8 cellular contexts compared by ENCODE assay signal in genomic region chr7:2519119-2519930, GRCh38. TPM values are rescaled to one million over a fixed set of nuclear protein-coding genes. Genes with fewer than 3 reads are reported as not detected.
DNase-seq lines count a peak whose midpoint lies in the region; TF ChIP-seq lines count a peak whose summit lies in the region.

A gene with protein sequence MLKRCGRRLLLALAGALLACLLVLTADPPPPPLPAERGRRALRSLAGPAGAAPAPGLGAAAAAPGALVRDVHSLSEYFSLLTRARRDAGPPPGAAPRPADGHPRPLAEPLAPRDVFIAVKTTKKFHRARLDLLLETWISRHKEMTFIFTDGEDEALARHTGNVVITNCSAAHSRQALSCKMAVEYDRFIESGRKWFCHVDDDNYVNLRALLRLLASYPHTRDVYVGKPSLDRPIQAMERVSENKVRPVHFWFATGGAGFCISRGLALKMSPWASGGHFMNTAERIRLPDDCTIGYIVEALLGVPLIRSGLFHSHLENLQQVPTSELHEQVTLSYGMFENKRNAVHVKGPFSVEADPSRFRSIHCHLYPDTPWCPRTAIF (plus strand): TSS chr7:2519774. CDS start chr7:2519862, 88 bp downstream.

- H3K27me3 ChIP-seq in GM23248 (replicated peaks; ENCODE audit: insufficient read depth) (no peaks in the 10 kb centered on the region), neural progenitor cell (peaks cover 10% of the 10 kb centered on the region)

- H3K9me2 ChIP-seq in GM23248 (ENCODE audit: insufficient read depth) = no peaks in the 10 kb centered on the region

- H3F3A ChIP-seq in GM23248 (ENCODE audit: insufficient read depth) (no peaks in the 10 kb centered on the region), neural progenitor cell (ENCODE audit: low read depth) (peaks cover 51% of the 10 kb centered on the region)

- no peaks in the 10 kb centered on the region for H3K9me3 ChIP-seq in GM23248 (ENCODE audit: low read depth)
- H3K9me3 ChIP-seq in neural progenitor cell (ENCODE audit: low read depth) = no peaks in the 10 kb centered on the region

- H3K9me3 Mint-ChIP-seq in neural progenitor cell = no peaks in the 10 kb centered on the region

- TF ChIP-seq CTCF in foreskin fibroblast (IDR thresholded peaks at IDR 0.05; ENCODE audit: low read depth, low read length) (no peak), neural progenitor cell (IDR thresholded peaks at IDR 0.05) (no peak)

- H3K9ac ChIP-seq in GM23248 = peak within 1 kb of the TSS; percentile 52
- peak within 1 kb of the TSS; percentile 43 for H3K9ac ChIP-seq in neural progenitor cell

- peaks cover 2% of the 10 kb centered on the region for H3K36me3 Mint-ChIP-seq in neural progenitor cell

- H3K27me3 Mint-ChIP-seq in neural progenitor cell (ENCODE audit: insufficient read depth, low read depth) = peaks cover 13% of the 10 kb centered on the region

- DNase-seq in ELF-1 (ENCODE audit: low read depth, low spot score) (peak; percentile 89), GM23248 (peak; percentile 94), LHCN-M2 (ENCODE audit: low read depth) (peak; percentile 90), SHP77 (lab: John Stamatoyannopoulos, UW) (peak; percentile 96), foreskin fibroblast (peak; percentile 91 to 97), neural progenitor cell (ENCODE audit: low spot score) (peak; percentile 97), stromal cell of bone marrow (ENCODE audit: low read depth) (peak; percentile 72)
- DNase-seq in activated effector memory CD4-positive, alpha-beta T cell treated with anti-CD3 and anti-CD28 coated beads, Interleukin-2, amount 50 U/mL, for 16 hours = peak; percentile 94

- H4K20me1 ChIP-seq in GM23248 (ENCODE audit: insufficient read depth) (no peaks in the 10 kb centered on the region), neural progenitor cell (ENCODE audit: low read depth) (peaks cover 43% of the 10 kb centered on the region)

- H3K36me3 ChIP-seq in GM23248 (ENCODE audit: low read depth) (no peaks in the 10 kb centered on the region), neural progenitor cell (no peaks in the 10 kb centered on the region)

- peak within 1 kb of the TSS; percentile 69 for H3K27ac Mint-ChIP-seq in neural progenitor cell

- H3K4me1 Mint-ChIP-seq in neural progenitor cell = peaks cover 51% of the 10 kb centered on the region

- H2AFZ ChIP-seq in GM23248 (peak within 1 kb of the TSS; percentile 66), neural progenitor cell (replicated peaks) (no peak within 1 kb of the TSS)

- 2% methylated on average over 31 to 39 of the region's 95 CpGs for WGBS in GM23248 (ENCODE audit: low coverage in 1 of 2, low lambda C conversion rate in 2 of 2, missing lambda C conversion rate in 2 of 2), 2 experiments

- H3K79me2 ChIP-seq in GM23248 (ENCODE audit: insufficient read depth) (0 out of 2 replicates have a peak, but pooled peaks cover 6% of the 10 kb centered on the region), neural progenitor cell (ENCODE audit: low read depth) (peaks cover 41% of the 10 kb centered on the region)

- peak within 1 kb of the TSS; percentile 96 for H3K4me3 Mint-ChIP-seq in neural progenitor cell

- in situ Hi-C loops in GM23248 (cut with MboI) = no loop called here

- peaks cover 38% of the 10 kb centered on the region for H3K4me1 ChIP-seq in GM23248 (ENCODE audit: insufficient read depth)
- H3K4me1 ChIP-seq in neural progenitor cell = peaks cover 53% of the 10 kb centered on the region

- H3K4me2 ChIP-seq in GM23248 (ENCODE audit: unreplicated experiment) (peak within 1 kb of the TSS; percentile 83), neural progenitor cell (peak within 1 kb of the TSS; percentile 93)

- no peak within 1 kb of the TSS for H3K27ac ChIP-seq in GM23248
- H3K27ac ChIP-seq in neural progenitor cell = no peak within 1 kb of the TSS

- H3K4me3 ChIP-seq in GM23248 (peak within 1 kb of the TSS; percentile 69), foreskin fibroblast (ENCODE audit: low read depth in 1 of 2, low read length in 2 of 2) (peak within 1 kb of the TSS; percentile 56 to 64), neural progenitor cell (peak within 1 kb of the TSS; percentile 74)

RNA-seq across cellular contexts. Expression of the gene that starts here (rescaled TPM):
- 2.0 and 3.6 TPM in 2 replicates for total RNA-seq in GM23248 (2014; rRNA removed; shearing (Covaris generic))
- 0.18 and 0.19 TPM in 2 replicates for polyA plus RNA-seq in GM23248 (2016; fragmentation: Nextera tagmentation; extraction: Ambion mirVana)
- total RNA-seq in LHCN-M2 (2014; rRNA removed) (15.2 and 15.7 TPM in 2 replicates), neural progenitor cell (ENCODE audit: low replicate concordance) (58.0 and 177 TPM in 2 replicates)
- 15.5 TPM for polyA plus RNA-seq in LHCN-M2 (2012)
